8 cellular contexts compared by ENCODE assay signal in the genomic region with DNA sequence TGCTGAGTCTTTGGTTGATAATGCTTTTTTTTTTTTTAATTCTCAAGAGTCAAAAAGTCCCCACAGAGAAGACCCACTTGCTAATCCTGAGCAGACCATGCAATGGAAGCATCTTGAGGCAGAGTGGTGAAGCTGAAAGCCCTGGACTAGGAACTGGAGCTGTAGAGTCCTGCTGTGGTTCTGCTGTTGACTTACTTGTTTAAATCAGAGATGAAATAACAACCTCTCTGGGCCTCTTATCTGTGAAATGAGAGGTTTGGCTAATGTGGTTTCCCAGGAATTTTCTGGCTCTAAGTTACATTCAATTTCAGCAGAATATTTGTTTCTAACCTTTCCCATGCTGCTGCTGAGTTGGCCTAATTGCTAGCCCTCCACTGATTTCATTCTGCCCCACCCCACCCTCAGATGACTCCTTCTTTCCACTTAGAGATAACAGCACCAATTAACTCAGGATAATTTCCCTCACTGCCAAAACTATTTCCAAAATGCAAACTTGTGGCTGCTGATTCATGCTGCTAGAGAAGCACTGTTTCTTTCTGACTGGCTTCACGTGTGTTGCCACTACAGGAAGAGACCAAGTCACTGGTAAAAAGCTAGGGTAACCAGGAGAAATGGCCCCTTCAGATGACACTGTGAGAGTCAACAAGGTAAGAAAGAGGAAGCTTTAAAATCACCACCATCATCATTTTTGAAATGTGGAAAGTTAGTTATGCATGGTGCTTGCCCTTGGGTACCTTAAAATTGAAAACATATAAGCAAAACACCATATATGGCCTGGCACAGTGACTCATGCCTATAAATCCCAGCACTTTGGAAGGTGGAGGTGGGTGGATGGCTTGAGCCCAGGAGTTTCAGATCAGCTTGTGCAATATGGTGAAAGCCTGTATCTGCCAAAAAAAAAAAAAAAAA.
A peak's percentile ranks its signal among the peaks of the same experiment; 100 is the strongest.
DNase-seq lines count a peak whose midpoint lies in the region; ATAC-seq and TF ChIP-seq lines count a peak whose summit lies in the region.

No MANE protein-coding gene starts in this region.

- peak overlapping the region; percentile 51 for H3K4me2 ChIP-seq in OCI-LY3 (ENCODE audit: low read length)
- H3K4me2 ChIP-seq in neural progenitor cell, result no peak overlapping the region

- H3K36me3 Mint-ChIP-seq in neural progenitor cell, result no peaks in the 10 kb centered on the region

- H3K4me1 ChIP-seq in OCI-LY3 (ENCODE audit: low read length) (peaks cover 61% of the 10 kb centered on the region), neural progenitor cell (peaks cover 8% of the 10 kb centered on the region)

- H3K9me3 ChIP-seq in OCI-LY3 (ENCODE audit: insufficient read depth, low read length), result peaks cover 18% of the 10 kb centered on the region
- no peaks in the 10 kb centered on the region for H3K9me3 ChIP-seq in neural progenitor cell (ENCODE audit: low read depth)

- peak; percentile 82 for ATAC-seq in GM18511 (IDR thresholded peaks at IDR 0.05; ENCODE audit: unreplicated experiment)

- H4K20me1 ChIP-seq in OCI-LY3 (ENCODE audit: insufficient read depth, low read length) (no peaks in the 10 kb centered on the region), neural progenitor cell (ENCODE audit: low read depth) (no peaks in the 10 kb centered on the region)

- H3K4me3 ChIP-seq in OCI-LY3 (ENCODE audit: low read length) (peak overlapping the region; percentile 2; the same call in 1 of the 2 replicates), neural progenitor cell (no peak overlapping the region)

- peaks cover 35% of the 10 kb centered on the region for H3K36me3 ChIP-seq in OCI-LY3 (replicated peaks; ENCODE audit: low read depth, low read length)
- no peaks in the 10 kb centered on the region for H3K36me3 ChIP-seq in neural progenitor cell

- H2AFZ ChIP-seq in OCI-LY3 (ENCODE audit: low read depth, low read length), result no peak overlapping the region
- H2AFZ ChIP-seq in neural progenitor cell (replicated peaks), result no peak overlapping the region

- peak; percentile 27 for DNase-seq in HCEC 1CT
- peak; percentile 94 for DNase-seq in islet precursor cell
- no peak for DNase-seq in central memory CD4-positive, alpha-beta T cell
- no peak for DNase-seq in GOT3 (lab: John Stamatoyannopoulos, UW)
- no peak for DNase-seq in neural progenitor cell (ENCODE audit: low spot score)
- no peak for DNase-seq in iPS-NIHi11 (ENCODE audit: low spot score)

- peaks cover 2% of the 10 kb centered on the region for H3K27me3 Mint-ChIP-seq in neural progenitor cell (ENCODE audit: insufficient read depth, low read depth)

- H3K9me3 Mint-ChIP-seq in neural progenitor cell, result no peaks in the 10 kb centered on the region

- H3K27ac ChIP-seq in OCI-LY3 (ENCODE audit: low read length) (peak overlapping the region; percentile 91), neural progenitor cell (no peak overlapping the region)

- peaks cover 8% of the 10 kb centered on the region for H3K4me1 Mint-ChIP-seq in neural progenitor cell

- no peaks in the 10 kb centered on the region for H3F3A ChIP-seq in neural progenitor cell (ENCODE audit: low read depth)

- peak overlapping the region; percentile 37; the same call in 1 of the 2 replicates for H3K9ac ChIP-seq in OCI-LY3 (ENCODE audit: low read length)
- no peak overlapping the region for H3K9ac ChIP-seq in neural progenitor cell

- H3K27ac Mint-ChIP-seq in neural progenitor cell, result no peak overlapping the region

- no peak overlapping the region for H3K4me3 Mint-ChIP-seq in neural progenitor cell

- TF ChIP-seq CTCF in OCI-LY3 (IDR thresholded peaks at IDR 0.05; ENCODE audit: low read depth, low read length) (no peak), neural progenitor cell (IDR thresholded peaks at IDR 0.05) (no peak)

- H3K79me2 ChIP-seq in OCI-LY3 (ENCODE audit: low read length), result no peaks in the 10 kb centered on the region
- H3K79me2 ChIP-seq in neural progenitor cell (ENCODE audit: low read depth), result no peaks in the 10 kb centered on the region

- no peaks in the 10 kb centered on the region for H3K27me3 ChIP-seq in OCI-LY3 (ENCODE audit: low read depth, low read length)
- H3K27me3 ChIP-seq in neural progenitor cell, result no peaks in the 10 kb centered on the region

Comparison
In these comparisons a context has a peak if more than half of its experiments do, and no peak if none do; other contexts are left out.
1. DNase-seq: peak in HCEC 1CT (single experiment) and islet precursor cell (single experiment); none in central memory CD4-positive, alpha-beta T cell (single experiment), GOT3 (single experiment), neural progenitor cell (single experiment) and iPS-NIHi11 (single experiment).